Comparison of ENCODE assay signal across 8 cellular contexts in genomic region chrX:109732780-109733657, GRCh38. TPM values are rescaled to one million over a fixed set of nuclear protein-coding genes. Genes with fewer than 3 reads are reported as not detected.
DNase-seq lines count a peak whose midpoint lies in the region; ATAC-seq and TF ChIP-seq lines count a peak whose summit lies in the region.

TSS of gene ACSL4 (minus strand) at chrX:109733257. CDS start at chrX:109683363, 49,894 bp downstream.

- DNase-seq in NCI-H146 treated with DMSO at 0.1 percent for 48 hours (lab: John Stamatoyannopoulos, UW; ENCODE audit: unreplicated experiment) (peak; percentile 41), amniotic epithelial cell (ENCODE audit: low read depth) (peak; percentile 75), heart right ventricle (peak; percentile 87 to 92), progenitor cell of endocrine pancreas (ENCODE audit: low spot score, unreplicated experiment) (peak; percentile 77), upper lobe of left lung (peak; percentile 89 to 98)

- no peaks in the 10 kb centered on the region for H3K36me3 ChIP-seq in heart right ventricle
- no peaks in the 10 kb centered on the region for H3K36me3 ChIP-seq in upper lobe of left lung

- H3K36me3 Mint-ChIP-seq in T-helper 1 cell treated with Interleukin-12 subunit alpha and Interleukin-12 subunit beta and Interleukin-4 antibody, amounts not matched to agents 30 μg/mL and 1 μg/mL, for 36 hours (ENCODE audit: low read depth), result peaks cover 13% of the 10 kb centered on the region
- peaks cover 7% of the 10 kb centered on the region for H3K36me3 Mint-ChIP-seq in progenitor cell of endocrine pancreas (ENCODE audit: insufficient read depth)

- TF ChIP-seq EP300 in upper lobe of left lung (IDR thresholded peaks at IDR 0.05), result no peak

- H3K4me3 Mint-ChIP-seq in T-helper 1 cell treated with Interleukin-12 subunit alpha and Interleukin-12 subunit beta and Interleukin-4 antibody, amounts not matched to agents 30 μg/mL and 1 μg/mL, for 36 hours, result peak within 1 kb of the TSS; percentile 100
- H3K4me3 Mint-ChIP-seq in progenitor cell of endocrine pancreas (ENCODE audit: low read depth), result peak within 1 kb of the TSS; percentile 96

- peak in 3 of 4 donors; percentile 57 to 94 (median 63) for TF ChIP-seq POLR2A in upper lobe of left lung (IDR thresholded peaks at IDR 0.05)

- H3K9me3 ChIP-seq in heart right ventricle (no peaks in the 10 kb centered on the region), upper lobe of left lung (no peaks in the 10 kb centered on the region)

- H3K27ac Mint-ChIP-seq in T-helper 1 cell treated with Interleukin-12 subunit alpha and Interleukin-12 subunit beta and Interleukin-4 antibody, amounts not matched to agents 30 μg/mL and 1 μg/mL, for 36 hours, result peak within 1 kb of the TSS; percentile 99
- H3K27ac Mint-ChIP-seq in progenitor cell of endocrine pancreas, result peak within 1 kb of the TSS; percentile 94

- H3K9me3 Mint-ChIP-seq in T-helper 1 cell treated with Interleukin-12 subunit alpha and Interleukin-12 subunit beta and Interleukin-4 antibody, amounts not matched to agents 30 μg/mL and 1 μg/mL, for 36 hours, result no peaks in the 10 kb centered on the region
- peaks cover 5% of the 10 kb centered on the region for H3K9me3 Mint-ChIP-seq in progenitor cell of endocrine pancreas (ENCODE audit: low read depth)

- peaks cover 0 to 30% (median 0%) of the 10 kb centered on the region in 9 donors for H3K4me1 ChIP-seq in heart right ventricle
- no peaks in the 10 kb centered on the region for H3K4me1 ChIP-seq in upper lobe of left lung

- peak; percentile 81 for ATAC-seq in HG02763 (IDR thresholded peaks at IDR 0.05; ENCODE audit: unreplicated experiment)
- peak; percentile 96 to 100 (median 99) for ATAC-seq in heart right ventricle
- peak; percentile 95 to 99 for ATAC-seq in upper lobe of left lung (ENCODE audit: low FRiP score in 2 of 2)

- TF ChIP-seq CTCF in GM12875 (IDR thresholded peaks at IDR 0.05; ENCODE audit: borderline replicate concordance, insufficient read depth, low read depth, low read length) (no peak), heart right ventricle (IDR thresholded peaks at IDR 0.05) (no peak), progenitor cell of endocrine pancreas (IDR thresholded peaks at IDR 0.05; ENCODE audit: unreplicated experiment) (no peak), upper lobe of left lung (IDR thresholded peaks at IDR 0.05) (no peak)

- intact Hi-C loops in heart right ventricle (cut with DNase I), result loop anchor here in 1 of 10 donors (5.0 kb wide), 1 partner anchor 124 kb away; no protein-coding TSS in a partner anchor

- H3K27me3 Mint-ChIP-seq in T-helper 1 cell treated with Interleukin-12 subunit alpha and Interleukin-12 subunit beta and Interleukin-4 antibody, amounts not matched to agents 30 μg/mL and 1 μg/mL, for 36 hours (ENCODE audit: low read depth), result no peaks in the 10 kb centered on the region
- peaks cover 18% of the 10 kb centered on the region for H3K27me3 Mint-ChIP-seq in progenitor cell of endocrine pancreas

- 0% methylated on average over 15 to 85 of the region's 94 CpGs for WGBS in heart right ventricle, 2 donors
- WGBS in upper lobe of left lung, 2 donors, result 0 to 60% methylated on average over 2 to 81 of the region's 94 CpGs

- H3K27me3 ChIP-seq in heart right ventricle (peaks cover 0 to 24% (median 0%) of the 10 kb centered on the region in 7 donors), upper lobe of left lung (no peaks in the 10 kb centered on the region)

- H3K4me1 Mint-ChIP-seq in T-helper 1 cell treated with Interleukin-12 subunit alpha and Interleukin-12 subunit beta and Interleukin-4 antibody, amounts not matched to agents 30 μg/mL and 1 μg/mL, for 36 hours (ENCODE audit: low read depth), result peaks cover 29% of the 10 kb centered on the region
- H3K4me1 Mint-ChIP-seq in progenitor cell of endocrine pancreas (ENCODE audit: low read depth), result peaks cover 4% of the 10 kb centered on the region

- H3K4me3 ChIP-seq in GM12875 (ENCODE audit: low read depth, low read length), result peak within 1 kb of the TSS; percentile 82
- H3K4me3 ChIP-seq in heart right ventricle, result peak within 1 kb of the TSS; percentile 75 to 93 (median 84)
- peak within 1 kb of the TSS; percentile 39 to 76 (median 61) for H3K4me3 ChIP-seq in upper lobe of left lung

- peak within 1 kb of the TSS; percentile 29 to 96 (median 90) for H3K27ac ChIP-seq in heart right ventricle
- peak within 1 kb of the TSS; percentile 88 to 95 (median 93) for H3K27ac ChIP-seq in upper lobe of left lung

RNA-seq across cellular contexts. Expression of gene ACSL4, which starts in this region (rescaled TPM):
- total RNA-seq in heart right ventricle, result 10 to 100 TPM; 28.3 to 69.4 (median 52.1) TPM
- polyA plus RNA-seq in heart right ventricle, result 10 to 100 TPM; 12.7 to 27.0 TPM
- 44.9 and 46.7 TPM in 2 replicates for total RNA-seq in progenitor cell of endocrine pancreas
- 100 to 1,000 TPM in 3 of 6 donors, 10 to 100 TPM in 3; 53.2 to 156 (median 106) TPM for total RNA-seq in upper lobe of left lung

Comparison
In these comparisons a context has a peak if more than half of its experiments do, and no peak if none do; other contexts are left out.
1. Peak in every context shown above with its lines: DNase-seq, ATAC-seq, H3K4me3 ChIP-seq and H3K27ac ChIP-seq.
2. DNase-seq: peak in every context shown above with its lines; median percentile 94 in upper lobe of left lung; 90 in heart right ventricle; 77 in progenitor cell of endocrine pancreas; 75 in amniotic epithelial cell; 41 in NCI-H146 treated with DMSO at 0.1 percent for 48 hours.